Comparison of ENCODE assay signal across 23 cellular contexts in genomic region chr9:37453827-37454226, GRCh38. TPM values are rescaled to one million over a fixed set of nuclear protein-coding genes. Genes with fewer than 3 reads are reported as not detected.
DNase-seq lines count a peak whose midpoint lies in the region; ATAC-seq, FAIRE-seq and TF ChIP-seq lines count a peak whose summit lies in the region.
"Had no signal": no experiment of that assay in that cellular context is flagged by ENCODE, and none has a peak within 500 bp of the region (broad histone marks: within the 10 kb centered on the region; RNA-seq: fewer than 3 reads in every experiment).

No MANE protein-coding gene starts in this region.

- peaks cover 49% of the 10 kb centered on the region for H4K20me1 ChIP-seq in Loucy (ENCODE audit: insufficient read depth, low read length, poor library complexity, severe bottlenecking)

- peak overlapping the region; percentile 1 for H3K4me2 ChIP-seq in Loucy (ENCODE audit: low read depth, low read length, poor library complexity, severe bottlenecking)

- H3K27me3 ChIP-seq in CD8-positive, alpha-beta T cell (ENCODE audit: insufficient read depth, low read length) = no peaks in the 10 kb centered on the region
- H3K27me3 ChIP-seq in Loucy (ENCODE audit: insufficient read depth, low read length, poor library complexity, severe bottlenecking) (no peaks in the 10 kb centered on the region), pancreas (no peaks in the 10 kb centered on the region)
- H3K27me3 ChIP-seq: tibial artery had no signal

- no peak overlapping the region for H2AFZ ChIP-seq in Loucy (ENCODE audit: low read length)

- H3K79me2 ChIP-seq in Loucy (ENCODE audit: insufficient read depth, low read length) = peaks cover 89% of the 10 kb centered on the region

- no peaks in the 10 kb centered on the region for H3K9me3 Mint-ChIP-seq in CD8-positive, alpha-beta T cell
- no peaks in the 10 kb centered on the region for H3K9me3 Mint-ChIP-seq in effector memory CD8-positive, alpha-beta T cell
- H3K9me3 Mint-ChIP-seq: activated CD4-positive, alpha-beta memory T cell treated with anti-CD3 and anti-CD28 coated beads, Interleukin-2, amount 10 ng/mL, durations not matched to agents 7 days and 5 days; activated naive CD4-positive, alpha-beta T cell treated with anti-CD3 and anti-CD28 coated beads for 36 hours; natural killer cell; WTC11 had no signal

- H3K4me3 Mint-ChIP-seq in CD8-positive, alpha-beta T cell = no peak overlapping the region
- H3K4me3 Mint-ChIP-seq in effector memory CD8-positive, alpha-beta T cell = no peak overlapping the region
- H3K4me3 Mint-ChIP-seq: activated CD4-positive, alpha-beta memory T cell treated with anti-CD3 and anti-CD28 coated beads, Interleukin-2, amount 10 ng/mL, durations not matched to agents 7 days and 5 days; activated naive CD4-positive, alpha-beta T cell treated with anti-CD3 and anti-CD28 coated beads for 36 hours; B cell; natural killer cell; WTC11 had no signal

- H3K27ac ChIP-seq in CD8-positive, alpha-beta T cell (ENCODE audit: low read depth, low read length) = no peak overlapping the region
- H3K27ac ChIP-seq in pancreas = peak overlapping the region in 1 of 4 donors; percentile 39
- H3K27ac ChIP-seq: skin epidermis, tibial artery had no signal

- DNase-seq in CD8-positive, alpha-beta T cell = no peak
- DNase-seq in effector memory CD8-positive, alpha-beta T cell = no peak
- DNase-seq in pancreas (no peak), cerebellum (ENCODE audit: low spot score) (no peak), T-helper 2 cell (no peak)
- DNase-seq: activated CD4-positive, alpha-beta memory T cell treated with anti-CD3 and anti-CD28 coated beads, Interleukin-2, amount 10 ng/mL, durations not matched to agents 7 days and 5 days; activated naive CD4-positive, alpha-beta T cell treated with anti-CD3 and anti-CD28 coated beads for 36 hours; activated T-cell treated with anti-CD3 and anti-CD28 coated beads for 4 hours; anterior cingulate cortex; Caco-2; effector CD4-positive, alpha-beta T cell; natural killer cell; NCI-H1417 treated with DMSO at 0.1 percent for 48 hours; NCI-H2227 treated with DMSO at 0.1 percent for 48 hours; stimulated activated naive CD8-positive, alpha-beta T cell treated with anti-CD3 and anti-CD28 coated beads, Interleukin-15, Interleukin-2, amounts not matched to agents 100 U/mL and 50 U/mL, for 24 hours; tibial artery had no signal

- no peak for TF ChIP-seq CTCF in CD8-positive, alpha-beta T cell (IDR thresholded peaks at IDR 0.05)
- TF ChIP-seq CTCF in Loucy (conservative IDR thresholded peaks at IDR 0.05; ENCODE audit: low read length) (no peak), pancreas (IDR thresholded peaks at IDR 0.05) (no peak)

- 27 to 35% methylated on average over 1 of the region's 1 CpG for WGBS in pancreas, 2 donors

- POLR2A ChIA-PET in CD8-positive, alpha-beta T cell (lab: Charles Lee) = no interaction called here

- H3K9me2 ChIP-seq in Loucy (replicated peaks; ENCODE audit: low read depth, low read length) = no peaks in the 10 kb centered on the region

- no peak for ATAC-seq in CD8-positive, alpha-beta T cell
- no peak for ATAC-seq in effector memory CD8-positive, alpha-beta T cell (replicated peaks)
- peak; percentile 74 to 82 (median 81) for ATAC-seq in pancreas
- ATAC-seq in GM19463 (IDR thresholded peaks at IDR 0.05; ENCODE audit: unreplicated experiment) = no peak
- ATAC-seq: natural killer cell; stimulated activated naive CD8-positive, alpha-beta T cell treated with anti-CD3 and anti-CD28 coated beads, Interleukin-15, Interleukin-2, amounts not matched to agents 100 U/mL and 50 U/mL, for 24 hours; WTC11 had no signal

- intact Hi-C loops in CD8-positive, alpha-beta T cell (cut with DNase I, micrococcal nuclease) = loop anchor here in 1 of 2 experiments (5.0 kb wide), 1 partner anchor 33 kb away; the partner anchor contains the start of gene POLR1E
- intact Hi-C loops in pancreas (cut with DNase I) = no loop called here

- H3K9me3 ChIP-seq in CD8-positive, alpha-beta T cell (ENCODE audit: low read length) = no peaks in the 10 kb centered on the region
- H3K9me3 ChIP-seq in Loucy (ENCODE audit: insufficient read depth, low read depth, low read length) (no peaks in the 10 kb centered on the region), pancreas (no peaks in the 10 kb centered on the region)
- H3K9me3 ChIP-seq: Caco-2, HAP-1, tibial artery had no signal

- H3K9ac ChIP-seq in Loucy (ENCODE audit: low read depth, low read length, poor library complexity, severe bottlenecking) = no peak overlapping the region

- no peaks in the 10 kb centered on the region for H3K36me3 ChIP-seq in CD8-positive, alpha-beta T cell (ENCODE audit: insufficient read depth, low read length)
- H3K36me3 ChIP-seq in Loucy (ENCODE audit: insufficient read depth, low read length) (peaks cover 10% of the 10 kb centered on the region; the same call in 1 of the 2 replicates), pancreas (no peaks in the 10 kb centered on the region)

- peaks cover 59% of the 10 kb centered on the region for H3K4me1 Mint-ChIP-seq in CD8-positive, alpha-beta T cell (ENCODE audit: low read depth)
- H3K4me1 Mint-ChIP-seq in effector memory CD8-positive, alpha-beta T cell (ENCODE audit: low read depth in 2 of 2) = peaks cover 28 to 30% of the 10 kb centered on the region in 2 donors

- H3K4me3 ChIP-seq in CD8-positive, alpha-beta T cell (ENCODE audit: low read depth, low read length) = no peak overlapping the region
- no peak overlapping the region for H3K4me3 ChIP-seq in Loucy (ENCODE audit: low read length, poor library complexity, severe bottlenecking)
- H3K4me3 ChIP-seq in pancreas = no peak overlapping the region
- H3K4me3 ChIP-seq: HAP-1, skin epidermis, tibial artery had no signal

- CTCF ChIA-PET in CD8-positive, alpha-beta T cell (lab: Charles Lee) = interaction anchor here (0.6 kb wide), 1 partner anchor 39 kb away, joined by 3 read pairs; no protein-coding TSS in a partner anchor

- no peak for FAIRE-seq in pancreas (lab: Jason Lieb, UNC)
- FAIRE-seq: RCC 7860 had no signal

- H3K27ac Mint-ChIP-seq in CD8-positive, alpha-beta T cell = peak overlapping the region; percentile 29
- H3K27ac Mint-ChIP-seq in effector memory CD8-positive, alpha-beta T cell = peak overlapping the region; percentile 1 to 44
- H3K27ac Mint-ChIP-seq: activated CD4-positive, alpha-beta memory T cell treated with anti-CD3 and anti-CD28 coated beads, Interleukin-2, amount 10 ng/mL, durations not matched to agents 7 days and 5 days; activated naive CD4-positive, alpha-beta T cell treated with anti-CD3 and anti-CD28 coated beads for 36 hours; B cell; natural killer cell; WTC11 had no signal

- no peaks in the 10 kb centered on the region for H3F3A ChIP-seq in Loucy (ENCODE audit: low read depth)

- H3K36me3 Mint-ChIP-seq in CD8-positive, alpha-beta T cell = peaks cover 22% of the 10 kb centered on the region
- H3K36me3 Mint-ChIP-seq in effector memory CD8-positive, alpha-beta T cell (ENCODE audit: insufficient read depth) = peaks cover 10% of the 10 kb centered on the region
- H3K36me3 Mint-ChIP-seq: natural killer cell had no signal

- H3K27me3 Mint-ChIP-seq in CD8-positive, alpha-beta T cell (ENCODE audit: low read depth) = no peaks in the 10 kb centered on the region
- H3K27me3 Mint-ChIP-seq in effector memory CD8-positive, alpha-beta T cell = no peaks in the 10 kb centered on the region
- H3K27me3 Mint-ChIP-seq: activated CD4-positive, alpha-beta memory T cell treated with anti-CD3 and anti-CD28 coated beads, Interleukin-2, amount 10 ng/mL, durations not matched to agents 7 days and 5 days; B cell had no signal

- H3K4me1 ChIP-seq in CD8-positive, alpha-beta T cell (ENCODE audit: insufficient read depth, low read length) = no peaks in the 10 kb centered on the region
- H3K4me1 ChIP-seq in Loucy (ENCODE audit: insufficient read depth, low read length, poor library complexity, severe bottlenecking) (peaks cover 5% of the 10 kb centered on the region), pancreas (peaks cover 4 to 16% (median 11%) of the 10 kb centered on the region in 3 donors)

RNA-seq across cellular contexts. Expression of gene ZBTB5, which starts 11.4 kb away (rescaled TPM):
- 10 to 100 TPM; 18.5 to 18.7 TPM for total RNA-seq in CD8-positive, alpha-beta T cell
- total RNA-seq in pancreas = 1 to 10 TPM; 4.2 to 7.5 (median 4.8) TPM
- polyA plus RNA-seq in pancreas = 1 to 10 TPM; 2.8 to 4.9 TPM
- total RNA-seq in cerebellum = 21.4 TPM

RNA-seq across cellular contexts. Expression of gene GRHPR, which starts 31.3 kb away (rescaled TPM):
- total RNA-seq in CD8-positive, alpha-beta T cell = 10 to 100 TPM; 25.5 to 25.8 TPM
- total RNA-seq in pancreas (10 to 100 TPM; 36.2 to 50.2 (median 43.3) TPM), cerebellum (50.3 TPM)
- 10 to 100 TPM; 30.2 to 54.3 TPM for polyA plus RNA-seq in pancreas

RNA-seq across cellular contexts. Expression of gene POLR1E, which starts 31.9 kb away (rescaled TPM):
- total RNA-seq in CD8-positive, alpha-beta T cell = 10 to 100 TPM; 27.2 to 27.8 TPM
- total RNA-seq in pancreas = 10 to 100 TPM; 15.8 to 30.1 (median 21.3) TPM
- 10 to 100 TPM; 11.9 to 12.8 TPM for polyA plus RNA-seq in pancreas
- 22.1 TPM for total RNA-seq in cerebellum

Comparison
In these comparisons a context has a peak if more than half of its experiments do, and no peak if none do; other contexts are left out.
1. ATAC-seq: peak in pancreas (4 of 4); none in CD8-positive, alpha-beta T cell (single experiment), effector memory CD8-positive, alpha-beta T cell (single experiment) and GM19463 (single experiment).